1 cellular context compared by ENCODE assay signal in the genomic region with DNA sequence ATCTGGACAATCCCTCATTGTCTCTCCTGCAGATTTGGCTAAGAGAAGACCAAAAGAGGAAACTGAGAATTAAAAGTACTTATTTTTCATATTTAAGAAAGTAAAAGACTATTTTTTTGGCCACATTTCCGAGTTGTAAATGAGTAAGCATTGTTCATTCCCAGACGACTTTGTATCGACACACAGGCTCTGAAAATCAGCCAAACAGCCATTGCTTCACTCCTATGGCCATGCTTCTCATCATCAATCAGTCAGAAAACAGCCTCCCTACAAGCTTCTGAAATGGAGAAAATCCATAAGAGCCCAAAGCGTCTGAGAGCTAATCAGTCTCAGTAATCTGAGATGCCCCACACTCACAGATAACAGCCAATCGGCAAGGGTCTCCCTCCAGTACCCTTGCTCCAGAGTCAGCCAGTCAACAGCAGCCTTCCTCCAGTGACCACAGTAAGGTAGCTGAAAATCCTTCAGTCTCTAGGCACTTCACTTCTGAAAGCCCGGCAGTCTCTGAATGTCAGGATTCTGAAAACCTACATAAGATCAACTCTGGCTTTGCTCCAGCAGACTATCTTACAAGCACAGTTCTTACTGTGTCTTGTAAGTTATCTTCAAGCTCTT.
TF ChIP-seq lines count a peak whose summit lies in the region.

No MANE protein-coding gene starts in this region.

TF ChIP-seq in GM23338, 12 proteins besides CTCF, POLR2A, EP300 and RAD21 (continued from another document):
- TF ChIP-seq ZNF462 (CRISPR knock-in tag; IDR thresholded peaks at IDR 0.05) = no peak
